In genomic region chr3:133494469-133494868, GRCh38 we compare ENCODE assay signal across 10 cellular contexts.
DNase-seq lines count a peak whose midpoint lies in the region; ATAC-seq and TF ChIP-seq lines count a peak whose summit lies in the region.
"Had no signal": no experiment of that assay in that cellular context is flagged by ENCODE, and none has a peak within 500 bp of the region (broad histone marks: within the 10 kb centered on the region; RNA-seq: fewer than 3 reads in every experiment).

No MANE protein-coding gene starts in this region.

- DNase-seq in Caco-2 (peak; percentile 70 to 76), HFFc6 (no peak), WTC11 (ENCODE audit: low spot score) (peak; percentile 73), left lung (no peak), kidney tubule cell (ENCODE audit: low spot score) (no peak)
- no peak for DNase-seq in activated T-helper 1 cell treated with anti-CD3 and anti-CD28 coated beads, Interleukin-12 subunit alpha, Interleukin-12 subunit beta, Interleukin-2, Interleukin-4 antibody, amounts not matched to agents 30 ng/mL and 10 ng/mL and 1 ng/mL, durations not matched to agents 14 hours and 24 hours and 36 hours (ENCODE audit: low spot score)
- DNase-seq: amniotic stem cell had no signal

- H3K9me3 ChIP-seq in Caco-2 = no peaks in the 10 kb centered on the region
- no peaks in the 10 kb centered on the region for H3K9me3 ChIP-seq in left lung

- H3K27me3 Mint-ChIP-seq in Caco-2 (ENCODE audit: insufficient read depth, unreplicated experiment) (no peaks in the 10 kb centered on the region), HFFc6 (ENCODE audit: insufficient read depth) (peaks cover 7% of the 10 kb centered on the region), WTC11 (ENCODE audit: low read depth) (no peaks in the 10 kb centered on the region)
- H3K27me3 Mint-ChIP-seq in activated T-helper 1 cell treated with anti-CD3 and anti-CD28 coated beads, Interleukin-12 subunit alpha, Interleukin-12 subunit beta, Interleukin-2, Interleukin-4 antibody, amounts not matched to agents 30 ng/mL and 10 ng/mL and 1 ng/mL, durations not matched to agents 14 hours and 24 hours and 36 hours (ENCODE audit: insufficient read depth) = no peaks in the 10 kb centered on the region
- H3K27me3 Mint-ChIP-seq: stimulated activated memory B cell treated with anti-CD40 and anti-IgM and Interleukin-4, amounts not matched to agents 10 μg/mL and 1 μg/mL and 100 μg/mL, for 72 hours had no signal

- CTCF ChIA-PET in Caco-2 (lab: Charles Lee) (interaction anchor here (0.7 to 1.8 kb wide), 7 partner anchors 29 to 84 kb away, joined by 3 to 15 read pairs (median 5); partner anchors contain the start of gene CDV3), WTC11 (lab: Charles Lee) (interaction anchor here (0.7 to 2.4 kb wide), 12 partner anchors 10 to 117 kb away, joined by 3 to 23 read pairs (median 4); partner anchors contain the start of gene CDV3)

- H3K27me3 ChIP-seq in Caco-2 (replicated peaks; ENCODE audit: control insufficient read depth, insufficient read depth, low read length) (no peaks in the 10 kb centered on the region), left lung (no peaks in the 10 kb centered on the region)

- H3K27ac ChIP-seq in left lung = no peak overlapping the region

- H3K36me3 Mint-ChIP-seq in Caco-2 (ENCODE audit: insufficient read depth, unreplicated experiment) (no peaks in the 10 kb centered on the region), HFFc6 (ENCODE audit: low read depth) (no peaks in the 10 kb centered on the region), WTC11 (peaks cover 1% of the 10 kb centered on the region)
- H3K36me3 Mint-ChIP-seq in activated T-helper 1 cell treated with anti-CD3 and anti-CD28 coated beads, Interleukin-12 subunit alpha, Interleukin-12 subunit beta, Interleukin-2, Interleukin-4 antibody, amounts not matched to agents 30 ng/mL and 10 ng/mL and 1 ng/mL, durations not matched to agents 14 hours and 24 hours and 36 hours (ENCODE audit: low read depth) = peaks cover 5% of the 10 kb centered on the region
- H3K36me3 Mint-ChIP-seq: stimulated activated memory B cell treated with anti-CD40 and anti-IgM and Interleukin-4, amounts not matched to agents 10 μg/mL and 1 μg/mL and 100 μg/mL, for 72 hours had no signal

- H3K4me1 Mint-ChIP-seq in Caco-2 (ENCODE audit: low read depth, unreplicated experiment) (peaks cover 9% of the 10 kb centered on the region), HFFc6 (ENCODE audit: low read depth) (peaks cover 7% of the 10 kb centered on the region), WTC11 (peaks cover 39% of the 10 kb centered on the region)
- peaks cover 41% of the 10 kb centered on the region for H3K4me1 Mint-ChIP-seq in activated T-helper 1 cell treated with anti-CD3 and anti-CD28 coated beads, Interleukin-12 subunit alpha, Interleukin-12 subunit beta, Interleukin-2, Interleukin-4 antibody, amounts not matched to agents 30 ng/mL and 10 ng/mL and 1 ng/mL, durations not matched to agents 14 hours and 24 hours and 36 hours (ENCODE audit: low read depth)

- H3K4me3 Mint-ChIP-seq in Caco-2 (ENCODE audit: unreplicated experiment) = no peak overlapping the region
- no peak overlapping the region for H3K4me3 Mint-ChIP-seq in HFFc6
- no peak overlapping the region for H3K4me3 Mint-ChIP-seq in WTC11
- no peak overlapping the region for H3K4me3 Mint-ChIP-seq in activated T-helper 1 cell treated with anti-CD3 and anti-CD28 coated beads, Interleukin-12 subunit alpha, Interleukin-12 subunit beta, Interleukin-2, Interleukin-4 antibody, amounts not matched to agents 30 ng/mL and 10 ng/mL and 1 ng/mL, durations not matched to agents 14 hours and 24 hours and 36 hours
- H3K4me3 Mint-ChIP-seq: stimulated activated memory B cell treated with anti-CD40 and anti-IgM and Interleukin-4, amounts not matched to agents 10 μg/mL and 1 μg/mL and 100 μg/mL, for 72 hours had no signal

- ATAC-seq in WTC11 (peak; percentile 78), left lung (peak; percentile 47), GM19467 (IDR thresholded peaks at IDR 0.05; ENCODE audit: unreplicated experiment) (no peak), GM19351 (IDR thresholded peaks at IDR 0.05; ENCODE audit: unreplicated experiment) (no peak)
- ATAC-seq: stimulated activated memory B cell treated with anti-CD40 and anti-IgM and Interleukin-4, amounts not matched to agents 10 μg/mL and 1 μg/mL and 100 μg/mL, for 72 hours had no signal

- no peaks in the 10 kb centered on the region for H3K9me3 Mint-ChIP-seq in Caco-2 (ENCODE audit: unreplicated experiment)
- H3K9me3 Mint-ChIP-seq in HFFc6 = no peaks in the 10 kb centered on the region
- H3K9me3 Mint-ChIP-seq in WTC11 = peaks cover 5% of the 10 kb centered on the region
- no peaks in the 10 kb centered on the region for H3K9me3 Mint-ChIP-seq in activated T-helper 1 cell treated with anti-CD3 and anti-CD28 coated beads, Interleukin-12 subunit alpha, Interleukin-12 subunit beta, Interleukin-2, Interleukin-4 antibody, amounts not matched to agents 30 ng/mL and 10 ng/mL and 1 ng/mL, durations not matched to agents 14 hours and 24 hours and 36 hours
- H3K9me3 Mint-ChIP-seq: stimulated activated memory B cell treated with anti-CD40 and anti-IgM and Interleukin-4, amounts not matched to agents 10 μg/mL and 1 μg/mL and 100 μg/mL, for 72 hours had no signal

- POLR2A ChIA-PET in Caco-2 (lab: Charles Lee) = no interaction called here
- POLR2A ChIA-PET in WTC11 (lab: Charles Lee) = interaction anchor here (1.2 kb wide), 1 partner anchor 79 kb away, joined by 3 read pairs; the partner anchor contains the start of gene CDV3

- H3K36me3 ChIP-seq in Caco-2 (ENCODE audit: control insufficient read depth, insufficient read depth, low read length) = no peaks in the 10 kb centered on the region
- H3K36me3 ChIP-seq in left lung = no peaks in the 10 kb centered on the region

- peak; percentile 65 to 72 for TF ChIP-seq CTCF in Caco-2 (IDR thresholded peaks at IDR 0.05; ENCODE audit: insufficient read depth in 1 of 2, low read depth in 1 of 2, low read length in 1 of 2, severe bottlenecking in 1 of 2, unreplicated experiment in 1 of 2)
- peak; percentile 67 for TF ChIP-seq CTCF in HFFc6 (IDR thresholded peaks at IDR 0.05)
- peak; percentile 58 for TF ChIP-seq CTCF in WTC11 (IDR thresholded peaks at IDR 0.05)
- TF ChIP-seq CTCF in left lung (IDR thresholded peaks at IDR 0.05) = peak in 1 of 2 donors; percentile 26

- H3K27ac Mint-ChIP-seq in Caco-2 (ENCODE audit: unreplicated experiment) (no peak overlapping the region), HFFc6 (no peak overlapping the region), WTC11 (no peak overlapping the region)
- H3K27ac Mint-ChIP-seq in activated T-helper 1 cell treated with anti-CD3 and anti-CD28 coated beads, Interleukin-12 subunit alpha, Interleukin-12 subunit beta, Interleukin-2, Interleukin-4 antibody, amounts not matched to agents 30 ng/mL and 10 ng/mL and 1 ng/mL, durations not matched to agents 14 hours and 24 hours and 36 hours = no peak overlapping the region
- H3K27ac Mint-ChIP-seq: stimulated activated memory B cell treated with anti-CD40 and anti-IgM and Interleukin-4, amounts not matched to agents 10 μg/mL and 1 μg/mL and 100 μg/mL, for 72 hours had no signal

- intact Hi-C loops in Caco-2 (cut with micrococcal nuclease; ENCODE audit: unreplicated experiment) = loop anchor here (1.0 to 2.0 kb wide), 2 partner anchors 52 to 84 kb away; no protein-coding TSS in a partner anchor
- intact Hi-C loops in left lung (cut with DNase I) = no loop called here
- intact Hi-C loops in activated T-helper 1 cell treated with anti-CD3 and anti-CD28 coated beads, Interleukin-12 subunit alpha, Interleukin-12 subunit beta, Interleukin-2, Interleukin-4 antibody, amounts not matched to agents 30 ng/mL and 10 ng/mL and 1 ng/mL, durations not matched to agents 14 hours and 24 hours and 36 hours (cut with micrococcal nuclease) = loop anchor here (5.0 kb wide), 1 partner anchor 168 kb away; the partner anchor contains the start of gene TOPBP1

- no peak overlapping the region for H3K4me3 ChIP-seq in Caco-2 (ENCODE audit: low read depth, low read length)
- no peak overlapping the region for H3K4me3 ChIP-seq in left lung

- no TSS peak for BruUV-seq in Caco-2 (replicated peaks; lab: Mats Ljungman, UMichigan)

- H3K4me1 ChIP-seq in Caco-2 (peaks cover 8% of the 10 kb centered on the region), left lung (no peaks in the 10 kb centered on the region)

TF ChIP-seq in WTC11, 78 proteins besides CTCF, POLR2A, EP300 and RAD21 (continues in another document):
- TF ChIP-seq MLX (CRISPR knock-in tag; IDR thresholded peaks at IDR 0.05) (no peak), ATF2 (CRISPR knock-in tag; IDR thresholded peaks at IDR 0.05; ENCODE audit: borderline replicate concordance, low read depth) (no peak), ATF6 (CRISPR knock-in tag; IDR thresholded peaks at IDR 0.05) (no peak)

Comparison
In these comparisons a context has a peak if more than half of its experiments do, and no peak if none do; other contexts are left out.
1. DNase-seq: peak in Caco-2 (2 of 2) and WTC11 (single experiment); none in HFFc6 (single experiment), left lung (0 of 2), activated T-helper 1 cell treated with anti-CD3 and anti-CD28 coated beads, Interleukin-12 subunit alpha, Interleukin-12 subunit beta, Interleukin-2, Interleukin-4 antibody, amounts not matched to agents 30 ng/mL and 10 ng/mL and 1 ng/mL, durations not matched to agents 14 hours and 24 hours and 36 hours (single experiment) and kidney tubule cell (single experiment).
2. ATAC-seq: peak in WTC11 (single experiment) and left lung (single experiment); none in GM19467 (single experiment) and GM19351 (single experiment).
3. intact Hi-C loops: an anchor here in Caco-2 (1.0 to 2.0 kb wide) and activated T-helper 1 cell treated with anti-CD3 and anti-CD28 coated beads, Interleukin-12 subunit alpha, Interleukin-12 subunit beta, Interleukin-2, Interleukin-4 antibody, amounts not matched to agents 30 ng/mL and 10 ng/mL and 1 ng/mL, durations not matched to agents 14 hours and 24 hours and 36 hours (5.0 kb wide); none called in left lung.